Comparison of ENCODE assay signal across 8 cellular contexts in the genomic region with DNA sequence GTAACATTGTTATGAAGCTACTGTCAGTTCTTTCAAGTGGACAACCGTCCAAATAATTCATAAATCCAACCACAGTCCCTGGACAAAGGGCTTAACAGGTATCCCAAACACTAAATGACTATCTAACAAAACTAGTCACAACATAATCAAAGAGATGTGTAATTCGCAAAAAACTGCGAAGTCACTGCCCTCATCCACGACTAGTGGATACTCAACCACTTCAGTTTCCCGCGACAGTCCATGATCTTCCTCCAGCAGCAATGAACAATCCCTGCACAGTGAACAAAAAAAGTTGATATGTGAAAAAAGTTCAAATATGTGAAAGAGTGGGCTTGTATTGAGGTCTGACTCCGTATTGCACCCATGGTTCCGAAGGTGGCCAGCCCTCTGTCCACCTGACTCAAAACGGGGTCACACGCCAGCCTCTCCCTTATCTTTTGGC. TPM values are rescaled to one million over a fixed set of nuclear protein-coding genes. Genes with fewer than 3 reads are reported as not detected.
A peak's percentile ranks its signal among the peaks of the same experiment; 100 is the strongest.
DNase-seq lines count a peak whose midpoint lies in the region; ATAC-seq and TF ChIP-seq lines count a peak whose summit lies in the region.

No MANE protein-coding gene starts in this region.

- no peak for ATAC-seq in GM19023 (IDR thresholded peaks at IDR 0.05; ENCODE audit: unreplicated experiment)
- ATAC-seq in HG03565 (IDR thresholded peaks at IDR 0.05; ENCODE audit: unreplicated experiment): no peak

- H3F3A ChIP-seq in OCI-LY1 (ENCODE audit: insufficient read depth, low read length): 0 out of 2 replicates have a peak, but pooled peaks cover 5% of the 10 kb centered on the region

- H3K4me2 ChIP-seq in OCI-LY1 (ENCODE audit: low read length): peak overlapping the region; percentile 93

- peak overlapping the region; percentile 94 for H3K9ac ChIP-seq in OCI-LY1 (ENCODE audit: low read length)

- H3K27ac Mint-ChIP-seq in endothelial cell (ENCODE audit: unreplicated experiment) (peak overlapping the region; percentile 84), nephron progenitor cell (peak overlapping the region; percentile 99)

- peaks cover 6% of the 10 kb centered on the region; the same call in 1 of the 2 replicates for H3K36me3 ChIP-seq in OCI-LY1 (ENCODE audit: insufficient read depth, low read length)

- no peaks in the 10 kb centered on the region for H3K9me3 Mint-ChIP-seq in endothelial cell (ENCODE audit: unreplicated experiment)
- H3K9me3 Mint-ChIP-seq in nephron progenitor cell: no peaks in the 10 kb centered on the region

- peak overlapping the region; percentile 92 for H3K4me3 ChIP-seq in OCI-LY1 (ENCODE audit: low read depth, low read length, poor library complexity, severe bottlenecking)

- no peak for TF ChIP-seq CTCF in OCI-LY1 (IDR thresholded peaks at IDR 0.05; ENCODE audit: low read length)
- no peak for TF ChIP-seq CTCF in endothelial cell (IDR thresholded peaks at IDR 0.05; ENCODE audit: unreplicated experiment)
- no peak for TF ChIP-seq CTCF in nephron progenitor cell (IDR thresholded peaks at IDR 0.05)

- peaks cover 29% of the 10 kb centered on the region for H3K79me2 ChIP-seq in OCI-LY1 (ENCODE audit: insufficient read depth, low read length)

- H3K4me1 Mint-ChIP-seq in endothelial cell (ENCODE audit: unreplicated experiment) (peaks cover 19% of the 10 kb centered on the region), nephron progenitor cell (peaks cover 77% of the 10 kb centered on the region)

- DNase-seq in DMS53 treated with DMSO at 0.1 percent for 48 hours (lab: John Stamatoyannopoulos, UW; ENCODE audit: unreplicated experiment) (peak; percentile 52), endothelial cell (ENCODE audit: low spot score) (no peak), nephron progenitor cell (no peak), SIG-M5 treated with dmso at 0.1 percent for 504 hours (lab: John Stamatoyannopoulos, UW; ENCODE audit: unreplicated experiment) (no peak)
- DNase-seq in activated CD4-positive, CD25-positive, alpha-beta regulatory T cell treated with anti-CD3 and anti-CD28 coated beads, Interleukin-2, amount 50 U/mL, for 72 hours: no peak

- H3K27me3 Mint-ChIP-seq in endothelial cell (ENCODE audit: unreplicated experiment): peaks cover 1% of the 10 kb centered on the region
- no peaks in the 10 kb centered on the region for H3K27me3 Mint-ChIP-seq in nephron progenitor cell (ENCODE audit: low read depth, poor library complexity)

- H3K36me3 Mint-ChIP-seq in endothelial cell (ENCODE audit: low read depth, unreplicated experiment) (no peaks in the 10 kb centered on the region), nephron progenitor cell (ENCODE audit: low read depth) (peaks cover 16% of the 10 kb centered on the region)

- H3K9me3 ChIP-seq in OCI-LY1 (ENCODE audit: low read length): no peaks in the 10 kb centered on the region

- H3K27me3 ChIP-seq in OCI-LY1 (ENCODE audit: insufficient read depth, low read length): no peaks in the 10 kb centered on the region

- H3K27ac ChIP-seq in OCI-LY1 (ENCODE audit: low read depth, low read length, poor library complexity, severe bottlenecking): peak overlapping the region; percentile 76

- no peaks in the 10 kb centered on the region for H3K9me2 ChIP-seq in OCI-LY1 (ENCODE audit: low read depth, low read length)

- H2AFZ ChIP-seq in OCI-LY1 (ENCODE audit: low read length): peak overlapping the region; percentile 10; the same call in 1 of the 2 replicates

- H3K4me1 ChIP-seq in OCI-LY1 (ENCODE audit: insufficient read depth, low read length, severe bottlenecking): peaks cover 71% of the 10 kb centered on the region

- peak overlapping the region; percentile 98 for H3K4me3 Mint-ChIP-seq in endothelial cell (ENCODE audit: unreplicated experiment)
- H3K4me3 Mint-ChIP-seq in nephron progenitor cell: peak overlapping the region; percentile 99

- H4K20me1 ChIP-seq in OCI-LY1 (ENCODE audit: insufficient read depth, low read length): no peaks in the 10 kb centered on the region

RNA-seq across cellular contexts. Expression of a gene that starts 0.3 kb away (rescaled TPM):
- 7.5 TPM for total RNA-seq in endothelial cell (ENCODE audit: unreplicated experiment)

RNA-seq across cellular contexts. Expression of a gene that starts 0.9 kb away (rescaled TPM):
- total RNA-seq in endothelial cell (ENCODE audit: unreplicated experiment): 22.5 TPM
